Comparison of ENCODE assay signal across 16 cellular contexts in the genomic region with DNA sequence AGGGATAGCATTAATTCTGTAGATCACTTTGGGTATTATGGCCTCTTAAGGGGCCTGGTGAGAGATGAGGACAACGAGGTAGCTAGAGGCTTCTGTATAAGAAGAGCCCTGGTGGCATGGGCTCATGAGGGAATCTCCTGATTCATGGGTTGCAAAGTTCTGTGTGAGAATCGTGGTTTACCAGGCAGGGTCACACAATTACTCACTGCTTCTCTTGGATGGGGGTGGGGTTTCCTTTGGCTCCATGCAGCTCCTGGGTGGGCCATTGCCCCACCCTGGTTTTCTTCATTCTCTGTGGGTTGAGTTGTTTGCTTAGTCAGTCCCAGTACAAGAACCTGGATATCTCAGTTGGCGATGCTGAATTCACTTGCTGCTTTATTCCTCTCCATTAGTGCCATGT. TPM values are rescaled to one million over a fixed set of nuclear protein-coding genes. Genes with fewer than 3 reads are reported as not detected.
DNase-seq lines count a peak whose midpoint lies in the region; ATAC-seq lines count a peak whose summit lies in the region.
"Had no signal": no experiment of that assay in that cellular context is flagged by ENCODE, and none has a peak within 500 bp of the region (broad histone marks: within the 10 kb centered on the region; RNA-seq: fewer than 3 reads in every experiment).

No MANE protein-coding gene starts in this region.

- H3K27me3 Mint-ChIP-seq in activated T-cell treated with anti-CD3 and anti-CD28 coated beads, Interleukin-2, amount 50 U/mL, for 4 hours (ENCODE audit: low read depth): no peaks in the 10 kb centered on the region
- peaks cover 0 to 9% of the 10 kb centered on the region in 2 donors for H3K27me3 Mint-ChIP-seq in natural killer cell treated with Interleukin-12 subunit alpha and Interleukin-12 subunit beta and Interleukin-15 and Interleukin-18, amount 100 ng/mL, for 72 hours

- peak; percentile 69 to 77 for ATAC-seq in activated T-cell treated with anti-CD3 and anti-CD28 coated beads, Interleukin-2, amount 50 U/mL, for 4 hours
- ATAC-seq in natural killer cell treated with Interleukin-12 subunit alpha and Interleukin-12 subunit beta and Interleukin-15 and Interleukin-18, amount 100 ng/mL, for 72 hours: peak; percentile 89 to 91
- ATAC-seq in GM21515 (IDR thresholded peaks at IDR 0.05; ENCODE audit: unreplicated experiment): no peak
- ATAC-seq: left colon, mucosa of descending colon, right cardiac atrium had no signal

- peaks cover 5% of the 10 kb centered on the region for H3K4me1 Mint-ChIP-seq in activated T-cell treated with anti-CD3 and anti-CD28 coated beads, Interleukin-2, amount 50 U/mL, for 4 hours (ENCODE audit: low read depth)
- peaks cover 9 to 10% of the 10 kb centered on the region in 2 donors for H3K4me1 Mint-ChIP-seq in natural killer cell treated with Interleukin-12 subunit alpha and Interleukin-12 subunit beta and Interleukin-15 and Interleukin-18, amount 100 ng/mL, for 72 hours (ENCODE audit: low read depth in 2 of 2)

- H3K4me3 Mint-ChIP-seq in activated T-cell treated with anti-CD3 and anti-CD28 coated beads, Interleukin-2, amount 50 U/mL, for 4 hours: no peak overlapping the region
- no peak overlapping the region for H3K4me3 Mint-ChIP-seq in natural killer cell treated with Interleukin-12 subunit alpha and Interleukin-12 subunit beta and Interleukin-15 and Interleukin-18, amount 100 ng/mL, for 72 hours

- DNase-seq in NK-92 treated with Interleukin-12 subunit alpha and Interleukin-12 subunit beta, amount 100 ng/mL, for 24 hours (lab: John Stamatoyannopoulos, UW): peak; percentile 5
- DNase-seq in NK-92 (lab: John Stamatoyannopoulos, UW; ENCODE audit: unreplicated experiment) (no peak), HT-29 (ENCODE audit: low spot score) (peak; percentile 18), NCI-H187 (lab: John Stamatoyannopoulos, UW) (no peak), RPMI8226 (no peak)
- DNase-seq in activated T-cell treated with anti-CD3 and anti-CD28 coated beads, Interleukin-2, amount 50 U/mL, for 4 hours: no peak
- peak; percentile 62 for DNase-seq in natural killer cell treated with Interleukin-12 subunit alpha and Interleukin-12 subunit beta and Interleukin-15 and Interleukin-18, amount 100 ng/mL, for 72 hours (ENCODE audit: low spot score)
- DNase-seq: 8988T, adrenal gland, DMS53, left colon, mucosa of descending colon, NCI-H524 treated with DMSO at 0.1 percent for 48 hours, right cardiac atrium, trophoblast cell had no signal

- no peak overlapping the region for H3K27ac Mint-ChIP-seq in natural killer cell treated with Interleukin-12 subunit alpha and Interleukin-12 subunit beta and Interleukin-15 and Interleukin-18, amount 100 ng/mL, for 72 hours

- no peaks in the 10 kb centered on the region for H3K36me3 Mint-ChIP-seq in activated T-cell treated with anti-CD3 and anti-CD28 coated beads, Interleukin-2, amount 50 U/mL, for 4 hours (ENCODE audit: insufficient read depth)
- peaks cover 5% of the 10 kb centered on the region for H3K36me3 Mint-ChIP-seq in natural killer cell treated with Interleukin-12 subunit alpha and Interleukin-12 subunit beta and Interleukin-15 and Interleukin-18, amount 100 ng/mL, for 72 hours

- peaks cover 3% of the 10 kb centered on the region for H3K9me3 Mint-ChIP-seq in activated T-cell treated with anti-CD3 and anti-CD28 coated beads, Interleukin-2, amount 50 U/mL, for 4 hours
- no peaks in the 10 kb centered on the region for H3K9me3 Mint-ChIP-seq in natural killer cell treated with Interleukin-12 subunit alpha and Interleukin-12 subunit beta and Interleukin-15 and Interleukin-18, amount 100 ng/mL, for 72 hours

RNA-seq across cellular contexts. Expression of gene TNFSF15, which starts 30.9 kb away (rescaled TPM):
- 5.2 TPM in 2 replicates for total RNA-seq in HT-29 (2014; rRNA removed; shearing (Covaris generic))
- under 1 TPM; 0.32 to 0.53 (median 0.43) TPM for total RNA-seq in activated T-cell treated with anti-CD3 and anti-CD28 coated beads, Interleukin-2, amount 50 U/mL, for 4 hours
- total RNA-seq in natural killer cell treated with Interleukin-12 subunit alpha and Interleukin-12 subunit beta and Interleukin-15 and Interleukin-18, amount 100 ng/mL, for 72 hours: under 1 TPM in 1 of 2 donors, not detected in 1; 0.08 TPM

Comparison
In these comparisons a context has a peak if more than half of its experiments do, and no peak if none do; other contexts are left out.
1. DNase-seq: peak in NK-92 treated with Interleukin-12 subunit alpha and Interleukin-12 subunit beta, amount 100 ng/mL, for 24 hours (single experiment), HT-29 (single experiment) and natural killer cell treated with Interleukin-12 subunit alpha and Interleukin-12 subunit beta and Interleukin-15 and Interleukin-18, amount 100 ng/mL, for 72 hours (single experiment); none in NK-92 (single experiment), activated T-cell treated with anti-CD3 and anti-CD28 coated beads, Interleukin-2, amount 50 U/mL, for 4 hours (single experiment), NCI-H187 (0 of 2) and RPMI8226 (single experiment).